8 cellular contexts compared by ENCODE assay signal in genomic region chr1:1574721-1575537, GRCh38. TPM values are rescaled to one million over a fixed set of nuclear protein-coding genes. Genes with fewer than 3 reads are reported as not detected.
DNase-seq lines count a peak whose midpoint lies in the region; ATAC-seq and TF ChIP-seq lines count a peak whose summit lies in the region.

Gene SSU72 (minus strand): TSS chr1:1574863. CDS start chr1:1574557, 306 bp downstream.

- H3K4me3 ChIP-seq in cardiac muscle cell, result peak within 1 kb of the TSS; percentile 91
- peak within 1 kb of the TSS; percentile 81 to 96 (median 88) for H3K4me3 ChIP-seq in transverse colon

- TF ChIP-seq POLR2A in GM10847 (IDR thresholded peaks at IDR 0.05; ENCODE audit: extremely low read depth, insufficient read length) (peak; percentile 89), transverse colon (IDR thresholded peaks at IDR 0.05) (peak; percentile 97)

- TF ChIP-seq CTCF in cardiac muscle cell (IDR thresholded peaks at IDR 0.05; ENCODE audit: low read depth, low read length), result no peak
- TF ChIP-seq CTCF in transverse colon (IDR thresholded peaks at IDR 0.05), result no peak

- intact Hi-C loops in transverse colon (cut with DNase I; ENCODE audit: low total_unique reads), result loop anchor here (5.0 kb wide), 1 partner anchor 242 kb away; no protein-coding TSS in a partner anchor

- H3K4me1 ChIP-seq in cardiac muscle cell (ENCODE audit: low read depth) (peaks cover 4% of the 10 kb centered on the region), transverse colon (peaks cover 13 to 33% (median 29%) of the 10 kb centered on the region in 4 donors)

- 0 to 1% methylated on average over 8 to 82 of the region's 87 CpGs for WGBS in transverse colon (ENCODE audit: low coverage in 1 of 2), 2 donors

- TF ChIP-seq EP300 in transverse colon (IDR thresholded peaks at IDR 0.05; ENCODE audit: low read depth), result peak; percentile 10

- no peaks in the 10 kb centered on the region for H3K9me3 ChIP-seq in cardiac muscle cell (ENCODE audit: low read depth)
- H3K9me3 ChIP-seq in transverse colon, result no peaks in the 10 kb centered on the region

- H3K27me3 ChIP-seq in cardiac muscle cell, result peaks cover 15% of the 10 kb centered on the region
- H3K27me3 ChIP-seq in transverse colon, result peaks cover 6% of the 10 kb centered on the region

- ATAC-seq in HG02610 (IDR thresholded peaks at IDR 0.05; ENCODE audit: unreplicated experiment), result peak; percentile 81

- H3K36me3 ChIP-seq in cardiac muscle cell (no peaks in the 10 kb centered on the region), transverse colon (no peaks in the 10 kb centered on the region)

- peak; percentile 70 for DNase-seq in NCI-H1092 (lab: John Stamatoyannopoulos, UW)
- peak; percentile 35 to 73 for DNase-seq in SW 1271 (lab: John Stamatoyannopoulos, UW)
- DNase-seq in activated naive CD8-positive, alpha-beta T cell treated with anti-CD3 and anti-CD28 coated beads, Interleukin-2, amount 50 U/mL, for 16 hours (ENCODE audit: low read depth, low spot score), result peak; percentile 81
- DNase-seq in cardiac muscle cell (ENCODE audit: low read depth in 1 of 2, low spot score in 1 of 2), result peak; percentile 94 to 96
- peak; percentile 83 for DNase-seq in pons (ENCODE audit: low spot score)
- peak; percentile 94 for DNase-seq in transverse colon

- in situ Hi-C loops in transverse colon (cut with MboI; ENCODE audit: low pct_ligation_motif_present in 1 of 4, low pct_unique_long_range_greater_than_20kb in 1 of 4, low sequenced_read_pairs in 3 of 4), result no loop called here

- peak within 1 kb of the TSS; percentile 98 for H3K27ac ChIP-seq in cardiac muscle cell
- H3K27ac ChIP-seq in transverse colon, result peak within 1 kb of the TSS; percentile 96 to 99 (median 96)

RNA-seq across cellular contexts. Expression of gene SSU72, which starts in this region (rescaled TPM):
- 97.3 and 131 TPM in 2 replicates for total RNA-seq in cardiac muscle cell
- polyA plus RNA-seq in cardiac muscle cell, result 172 and 202 TPM in 2 replicates
- total RNA-seq in transverse colon, result 100 to 1,000 TPM in 3 of 4 donors, 10 to 100 TPM in 1; 95.0 to 162 (median 136) TPM

Comparison
In these comparisons a context has a peak if more than half of its experiments do, and no peak if none do; other contexts are left out.
1. Peak in every context shown above with its lines: DNase-seq, ATAC-seq, H3K4me3 ChIP-seq and H3K27ac ChIP-seq.